1 cellular context compared by ENCODE assay signal in the genomic region with DNA sequence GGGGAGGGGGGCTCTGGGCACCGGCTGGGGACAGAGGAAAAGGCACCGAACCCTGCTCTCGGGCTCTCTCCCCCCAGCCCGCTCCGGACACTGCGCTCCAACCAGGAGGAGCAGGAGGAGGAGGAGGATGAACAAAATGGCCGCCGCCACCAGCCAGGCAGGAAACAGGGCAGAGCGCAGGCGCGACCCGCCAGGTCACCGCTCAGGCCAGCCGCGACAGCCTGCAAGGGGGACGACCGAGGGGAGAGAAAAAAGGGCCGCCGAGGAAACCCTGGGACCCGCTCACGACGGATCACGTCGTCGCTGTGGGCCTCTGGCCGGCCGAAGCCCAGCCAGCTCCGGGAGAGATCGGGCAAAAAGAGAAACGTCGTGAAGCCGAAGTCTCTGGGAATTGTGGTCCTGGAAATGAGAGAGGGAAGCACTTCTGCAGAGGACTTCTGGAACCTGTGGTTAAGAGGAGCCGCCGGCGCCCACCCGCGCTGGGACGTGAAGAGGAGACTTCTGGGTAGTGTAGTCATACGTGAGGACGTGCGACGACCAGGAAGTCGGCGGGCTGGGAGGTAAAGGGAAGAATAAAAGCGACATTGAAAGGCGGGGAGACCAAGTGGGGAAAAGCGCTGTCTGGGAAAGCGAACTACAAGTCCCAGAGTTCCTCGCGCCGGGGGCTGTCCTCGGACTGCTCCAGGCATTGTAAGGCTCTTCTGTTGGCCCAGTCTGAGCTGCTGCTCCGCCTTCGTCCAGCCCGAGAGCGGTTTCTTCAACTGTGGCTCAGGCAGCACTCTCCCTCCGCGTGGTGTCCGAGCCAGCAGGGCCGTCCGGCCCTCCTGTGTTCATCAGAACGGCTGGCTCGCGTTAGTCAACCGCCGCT.
A peak's percentile ranks its signal among the peaks of the same experiment; 100 is the strongest.
TF ChIP-seq lines count a peak whose summit lies in the region.

A gene with protein sequence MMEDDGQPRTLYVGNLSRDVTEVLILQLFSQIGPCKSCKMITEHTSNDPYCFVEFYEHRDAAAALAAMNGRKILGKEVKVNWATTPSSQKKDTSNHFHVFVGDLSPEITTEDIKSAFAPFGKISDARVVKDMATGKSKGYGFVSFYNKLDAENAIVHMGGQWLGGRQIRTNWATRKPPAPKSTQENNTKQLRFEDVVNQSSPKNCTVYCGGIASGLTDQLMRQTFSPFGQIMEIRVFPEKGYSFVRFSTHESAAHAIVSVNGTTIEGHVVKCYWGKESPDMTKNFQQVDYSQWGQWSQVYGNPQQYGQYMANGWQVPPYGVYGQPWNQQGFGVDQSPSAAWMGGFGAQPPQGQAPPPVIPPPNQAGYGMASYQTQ (minus strand): TSS at position 428 of the 868 bp plus-strand sequence. CDS start 499 bp downstream, outside the sequence.

TF ChIP-seq in HepG2, 621 proteins besides CTCF, POLR2A, EP300 and RAD21 (continued from another document and continues in another):
- TF ChIP-seq, protein P1, sequence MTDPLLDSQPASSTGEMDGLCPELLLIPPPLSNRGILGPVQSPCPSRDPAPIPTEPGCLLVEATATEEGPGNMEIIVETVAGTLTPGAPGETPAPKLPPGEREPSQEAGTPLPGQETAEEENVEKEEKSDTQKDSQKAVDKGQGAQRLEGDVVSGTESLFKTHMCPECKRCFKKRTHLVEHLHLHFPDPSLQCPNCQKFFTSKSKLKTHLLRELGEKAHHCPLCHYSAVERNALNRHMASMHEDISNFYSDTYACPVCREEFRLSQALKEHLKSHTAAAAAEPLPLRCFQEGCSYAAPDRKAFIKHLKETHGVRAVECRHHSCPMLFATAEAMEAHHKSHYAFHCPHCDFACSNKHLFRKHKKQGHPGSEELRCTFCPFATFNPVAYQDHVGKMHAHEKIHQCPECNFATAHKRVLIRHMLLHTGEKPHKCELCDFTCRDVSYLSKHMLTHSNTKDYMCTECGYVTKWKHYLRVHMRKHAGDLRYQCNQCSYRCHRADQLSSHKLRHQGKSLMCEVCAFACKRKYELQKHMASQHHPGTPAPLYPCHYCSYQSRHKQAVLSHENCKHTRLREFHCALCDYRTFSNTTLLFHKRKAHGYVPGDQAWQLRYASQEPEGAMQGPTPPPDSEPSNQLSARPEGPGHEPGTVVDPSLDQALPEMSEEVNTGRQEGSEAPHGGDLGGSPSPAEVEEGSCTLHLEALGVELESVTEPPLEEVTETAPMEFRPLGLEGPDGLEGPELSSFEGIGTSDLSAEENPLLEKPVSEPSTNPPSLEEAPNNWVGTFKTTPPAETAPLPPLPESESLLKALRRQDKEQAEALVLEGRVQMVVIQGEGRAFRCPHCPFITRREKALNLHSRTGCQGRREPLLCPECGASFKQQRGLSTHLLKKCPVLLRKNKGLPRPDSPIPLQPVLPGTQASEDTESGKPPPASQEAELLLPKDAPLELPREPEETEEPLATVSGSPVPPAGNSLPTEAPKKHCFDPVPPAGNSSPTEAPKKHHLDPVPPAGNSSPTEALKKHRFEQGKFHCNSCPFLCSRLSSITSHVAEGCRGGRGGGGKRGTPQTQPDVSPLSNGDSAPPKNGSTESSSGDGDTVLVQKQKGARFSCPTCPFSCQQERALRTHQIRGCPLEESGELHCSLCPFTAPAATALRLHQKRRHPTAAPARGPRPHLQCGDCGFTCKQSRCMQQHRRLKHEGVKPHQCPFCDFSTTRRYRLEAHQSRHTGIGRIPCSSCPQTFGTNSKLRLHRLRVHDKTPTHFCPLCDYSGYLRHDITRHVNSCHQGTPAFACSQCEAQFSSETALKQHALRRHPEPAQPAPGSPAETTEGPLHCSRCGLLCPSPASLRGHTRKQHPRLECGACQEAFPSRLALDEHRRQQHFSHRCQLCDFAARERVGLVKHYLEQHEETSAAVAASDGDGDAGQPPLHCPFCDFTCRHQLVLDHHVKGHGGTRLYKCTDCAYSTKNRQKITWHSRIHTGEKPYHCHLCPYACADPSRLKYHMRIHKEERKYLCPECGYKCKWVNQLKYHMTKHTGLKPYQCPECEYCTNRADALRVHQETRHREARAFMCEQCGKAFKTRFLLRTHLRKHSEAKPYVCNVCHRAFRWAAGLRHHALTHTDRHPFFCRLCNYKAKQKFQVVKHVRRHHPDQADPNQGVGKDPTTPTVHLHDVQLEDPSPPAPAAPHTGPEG (CRISPR knock-in tag; IDR thresholded peaks at IDR 0.05) = no peak; the same call in 1 of the 2 replicates
- TF ChIP-seq, protein P2, sequence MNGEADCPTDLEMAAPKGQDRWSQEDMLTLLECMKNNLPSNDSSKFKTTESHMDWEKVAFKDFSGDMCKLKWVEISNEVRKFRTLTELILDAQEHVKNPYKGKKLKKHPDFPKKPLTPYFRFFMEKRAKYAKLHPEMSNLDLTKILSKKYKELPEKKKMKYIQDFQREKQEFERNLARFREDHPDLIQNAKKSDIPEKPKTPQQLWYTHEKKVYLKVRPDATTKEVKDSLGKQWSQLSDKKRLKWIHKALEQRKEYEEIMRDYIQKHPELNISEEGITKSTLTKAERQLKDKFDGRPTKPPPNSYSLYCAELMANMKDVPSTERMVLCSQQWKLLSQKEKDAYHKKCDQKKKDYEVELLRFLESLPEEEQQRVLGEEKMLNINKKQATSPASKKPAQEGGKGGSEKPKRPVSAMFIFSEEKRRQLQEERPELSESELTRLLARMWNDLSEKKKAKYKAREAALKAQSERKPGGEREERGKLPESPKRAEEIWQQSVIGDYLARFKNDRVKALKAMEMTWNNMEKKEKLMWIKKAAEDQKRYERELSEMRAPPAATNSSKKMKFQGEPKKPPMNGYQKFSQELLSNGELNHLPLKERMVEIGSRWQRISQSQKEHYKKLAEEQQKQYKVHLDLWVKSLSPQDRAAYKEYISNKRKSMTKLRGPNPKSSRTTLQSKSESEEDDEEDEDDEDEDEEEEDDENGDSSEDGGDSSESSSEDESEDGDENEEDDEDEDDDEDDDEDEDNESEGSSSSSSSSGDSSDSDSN (CRISPR knock-in tag; IDR thresholded peaks at IDR 0.05) = peak; percentile 81
- peak; percentile 17; the same call in 1 of the 2 replicates for TF ChIP-seq FOSL2 (CRISPR knock-in tag; IDR thresholded peaks at IDR 0.05)
- peak; percentile 36; the same call in 1 of the 2 replicates for TF ChIP-seq ZNF292 (CRISPR knock-in tag; IDR thresholded peaks at IDR 0.05; ENCODE audit: borderline replicate concordance, low read depth)
- TF ChIP-seq ARNT2 (CRISPR knock-in tag; IDR thresholded peaks at IDR 0.05; ENCODE audit: low read depth) = peak; percentile 52
- 0 out of 2 replicates have a peak, but pooled peaks have one; percentile 37 for TF ChIP-seq ATF7-NPFF (CRISPR knock-in tag; IDR thresholded peaks at IDR 0.05; ENCODE audit: low read depth)
- TF ChIP-seq ZNF225 (CRISPR knock-in tag; IDR thresholded peaks at IDR 0.05) = peak; percentile 21; the same call in 1 of the 2 replicates
- TF ChIP-seq HDAC2 (CRISPR knock-in tag; IDR thresholded peaks at IDR 0.05) = peak; percentile 80; the same call in 1 of the 2 replicates
- TF ChIP-seq KDM5B (CRISPR knock-in tag; IDR thresholded peaks at IDR 0.05; ENCODE audit: borderline replicate concordance) = peak; percentile 87
- TF ChIP-seq NR0B2 (CRISPR knock-in tag; IDR thresholded peaks at IDR 0.05) = peak; percentile 97; the same call in 1 of the 2 replicates
- 0 out of 2 replicates have a peak, but pooled peaks have one; percentile 13 for TF ChIP-seq ZNF441 (CRISPR knock-in tag; IDR thresholded peaks at IDR 0.05; ENCODE audit: borderline replicate concordance)
- TF ChIP-seq, protein P3, sequence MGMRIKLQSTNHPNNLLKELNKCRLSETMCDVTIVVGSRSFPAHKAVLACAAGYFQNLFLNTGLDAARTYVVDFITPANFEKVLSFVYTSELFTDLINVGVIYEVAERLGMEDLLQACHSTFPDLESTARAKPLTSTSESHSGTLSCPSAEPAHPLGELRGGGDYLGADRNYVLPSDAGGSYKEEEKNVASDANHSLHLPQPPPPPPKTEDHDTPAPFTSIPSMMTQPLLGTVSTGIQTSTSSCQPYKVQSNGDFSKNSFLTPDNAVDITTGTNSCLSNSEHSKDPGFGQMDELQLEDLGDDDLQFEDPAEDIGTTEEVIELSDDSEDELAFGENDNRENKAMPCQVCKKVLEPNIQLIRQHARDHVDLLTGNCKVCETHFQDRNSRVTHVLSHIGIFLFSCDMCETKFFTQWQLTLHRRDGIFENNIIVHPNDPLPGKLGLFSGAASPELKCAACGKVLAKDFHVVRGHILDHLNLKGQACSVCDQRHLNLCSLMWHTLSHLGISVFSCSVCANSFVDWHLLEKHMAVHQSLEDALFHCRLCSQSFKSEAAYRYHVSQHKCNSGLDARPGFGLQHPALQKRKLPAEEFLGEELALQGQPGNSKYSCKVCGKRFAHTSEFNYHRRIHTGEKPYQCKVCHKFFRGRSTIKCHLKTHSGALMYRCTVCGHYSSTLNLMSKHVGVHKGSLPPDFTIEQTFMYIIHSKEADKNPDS (CRISPR knock-in tag; IDR thresholded peaks at IDR 0.05) = no peak
- no peak for TF ChIP-seq NKX3-1 (CRISPR knock-in tag; IDR thresholded peaks at IDR 0.05)
- TF ChIP-seq, protein P4, sequence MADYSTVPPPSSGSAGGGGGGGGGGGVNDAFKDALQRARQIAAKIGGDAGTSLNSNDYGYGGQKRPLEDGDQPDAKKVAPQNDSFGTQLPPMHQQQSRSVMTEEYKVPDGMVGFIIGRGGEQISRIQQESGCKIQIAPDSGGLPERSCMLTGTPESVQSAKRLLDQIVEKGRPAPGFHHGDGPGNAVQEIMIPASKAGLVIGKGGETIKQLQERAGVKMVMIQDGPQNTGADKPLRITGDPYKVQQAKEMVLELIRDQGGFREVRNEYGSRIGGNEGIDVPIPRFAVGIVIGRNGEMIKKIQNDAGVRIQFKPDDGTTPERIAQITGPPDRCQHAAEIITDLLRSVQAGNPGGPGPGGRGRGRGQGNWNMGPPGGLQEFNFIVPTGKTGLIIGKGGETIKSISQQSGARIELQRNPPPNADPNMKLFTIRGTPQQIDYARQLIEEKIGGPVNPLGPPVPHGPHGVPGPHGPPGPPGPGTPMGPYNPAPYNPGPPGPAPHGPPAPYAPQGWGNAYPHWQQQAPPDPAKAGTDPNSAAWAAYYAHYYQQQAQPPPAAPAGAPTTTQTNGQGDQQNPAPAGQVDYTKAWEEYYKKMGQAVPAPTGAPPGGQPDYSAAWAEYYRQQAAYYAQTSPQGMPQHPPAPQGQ (CRISPR knock-in tag; IDR thresholded peaks at IDR 0.05; ENCODE audit: borderline replicate concordance) = no peak
- no peak for TF ChIP-seq ZNF121 (CRISPR knock-in tag; IDR thresholded peaks at IDR 0.05)
- TF ChIP-seq ZKSCAN8 (CRISPR knock-in tag; IDR thresholded peaks at IDR 0.05; ENCODE audit: borderline replicate concordance) = no peak
- TF ChIP-seq TEAD3 (CRISPR knock-in tag; optimal IDR thresholded peaks at IDR 0.05; ENCODE audit: borderline replicate concordance) = no peak
- TF ChIP-seq SOX5 (CRISPR knock-in tag; IDR thresholded peaks at IDR 0.05; ENCODE audit: borderline replicate concordance) = 0 out of 2 replicates have a peak, but pooled peaks have one; percentile 13
- no peak for TF ChIP-seq HNF4G (IDR thresholded peaks at IDR 0.05; ENCODE audit: borderline replicate concordance, low read depth, low read length)
- no peak for TF ChIP-seq HNF4G (CRISPR knock-in tag; IDR thresholded peaks at IDR 0.05; ENCODE audit: borderline replicate concordance, low read depth)
- no peak; the same call in 1 of the 2 replicates for TF ChIP-seq THRA (CRISPR knock-in tag; IDR thresholded peaks at IDR 0.05; ENCODE audit: borderline replicate concordance)
- TF ChIP-seq KMT2A (CRISPR knock-in tag; IDR thresholded peaks at IDR 0.05) = peak; percentile 71
- no peak for TF ChIP-seq JARID2 (CRISPR knock-in tag; IDR thresholded peaks at IDR 0.05; ENCODE audit: insufficient replicate concordance)
- no peak for TF ChIP-seq ZBTB7A (CRISPR knock-in tag; IDR thresholded peaks at IDR 0.05)
- TF ChIP-seq ZNF850 (CRISPR knock-in tag; conservative IDR thresholded peaks at IDR 0.05) = no peak
- TF ChIP-seq ZNF761 (CRISPR knock-in tag; conservative IDR thresholded peaks at IDR 0.05) = peak; percentile 67
- no peak; the same call in 1 of the 2 replicates for TF ChIP-seq ZNF710 (CRISPR knock-in tag; IDR thresholded peaks at IDR 0.05; ENCODE audit: borderline replicate concordance)
